ENCODE assay signal across 10 cellular contexts in the genomic region with DNA sequence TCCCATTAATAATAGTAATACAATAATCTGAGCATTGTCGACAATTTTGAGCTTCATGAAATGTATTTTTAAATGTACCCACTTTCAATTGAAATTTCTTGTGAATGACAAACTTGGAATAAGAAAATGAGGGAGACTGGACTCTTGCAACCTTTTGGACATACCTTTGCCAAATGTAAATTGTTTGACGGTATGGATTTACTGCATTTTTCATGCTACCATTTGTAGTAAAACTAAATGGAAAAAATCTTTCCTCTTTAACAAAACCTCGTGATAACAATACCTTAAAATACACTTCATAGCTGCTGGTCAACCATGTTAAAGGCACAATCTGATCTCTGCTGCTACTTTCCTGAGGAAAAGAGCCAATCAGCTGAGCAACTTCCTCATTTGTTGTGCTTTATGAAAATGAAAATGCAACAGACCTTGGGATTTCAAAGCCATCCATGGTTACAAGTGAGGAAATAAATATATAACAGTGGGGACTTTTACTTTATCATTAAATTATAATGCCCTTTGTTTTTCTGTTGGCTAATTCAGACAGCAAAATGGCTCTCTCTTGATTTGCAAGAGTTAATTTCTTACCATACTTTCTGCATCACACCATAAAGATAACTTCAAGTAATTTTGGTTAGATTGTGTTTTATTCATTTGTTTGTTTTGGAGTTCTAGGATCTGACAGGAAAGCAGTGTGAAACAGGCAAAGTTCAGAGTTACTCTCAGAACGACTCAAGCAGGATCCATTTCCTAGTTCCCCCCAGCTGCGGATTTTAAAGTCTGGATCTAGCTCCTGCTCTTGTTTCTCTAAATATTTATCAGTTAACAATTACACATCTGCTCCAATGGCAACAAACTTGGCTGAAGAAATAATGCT. TPM values are rescaled to one million over a fixed set of nuclear protein-coding genes. Genes with fewer than 3 reads are reported as not detected.
DNase-seq lines count a peak whose midpoint lies in the region; TF ChIP-seq lines count a peak whose summit lies in the region.
"Had no signal": no experiment of that assay in that cellular context is flagged by ENCODE, and none has a peak within 500 bp of the region (broad histone marks: within the 10 kb centered on the region; RNA-seq: fewer than 3 reads in every experiment).

No MANE protein-coding gene starts in this region.

- peak overlapping the region; percentile 39; the same call in 1 of the 2 replicates for H3K27ac ChIP-seq in 22Rv1
- no peak overlapping the region for H3K27ac ChIP-seq in OCI-LY3 (ENCODE audit: low read length)
- H3K27ac ChIP-seq in ovary: peak overlapping the region in 1 of 2 donors; percentile 52

- peak; percentile 8 for DNase-seq in fibroblast of peridontal ligament (ENCODE audit: extremely low read depth)
- no peak for DNase-seq in ovary
- no peak for DNase-seq in activated naive CD4-positive, alpha-beta T cell treated with anti-CD3 and anti-CD28 coated beads for 36 hours
- DNase-seq in activated CD4-positive, alpha-beta memory T cell treated with anti-CD3 and anti-CD28 coated beads for 36 hours: no peak
- no peak for DNase-seq in H4 (ENCODE audit: low spot score)
- DNase-seq in NCI-H82 (lab: John Stamatoyannopoulos, UW): no peak
- DNase-seq: activated naive CD4-positive, alpha-beta T cell treated with Interleukin-2 at 50 U/mL for 16 hours; stimulated activated CD4-positive, alpha-beta T cell treated with anti-CD3 and anti-CD28 coated beads, Interleukin-4, amount 100 ng/mL, for 4 hours had no signal

- H3K4me1 ChIP-seq in OCI-LY3 (ENCODE audit: low read length) (peaks cover 16% of the 10 kb centered on the region; the same call in 1 of the 2 replicates), ovary (ENCODE audit: insufficient read depth) (peaks cover 8% of the 10 kb centered on the region)

- peaks cover 25% of the 10 kb centered on the region for H3K27me3 ChIP-seq in OCI-LY3 (ENCODE audit: low read depth, low read length)
- no peaks in the 10 kb centered on the region for H3K27me3 ChIP-seq in ovary

- H3K4me3 ChIP-seq in OCI-LY3 (ENCODE audit: low read length) (no peak overlapping the region), ovary (peak overlapping the region; percentile 40)

- CTCF ChIA-PET in activated naive CD4-positive, alpha-beta T cell treated with anti-CD3 and anti-CD28 coated beads for 36 hours (lab: Charles Lee): interaction anchor here (1.0 kb wide), 1 partner anchor 62 kb away, joined by 3 read pairs; no protein-coding TSS in a partner anchor
- CTCF ChIA-PET in activated CD4-positive, alpha-beta memory T cell treated with anti-CD3 and anti-CD28 coated beads for 36 hours (lab: Charles Lee): interaction anchor here (0.6 kb wide), 1 partner anchor 14 kb away, joined by 5 read pairs; no protein-coding TSS in a partner anchor

- no peak for TF ChIP-seq POLR2A in ovary (IDR thresholded peaks at IDR 0.05)

- intact Hi-C loops in ovary (cut with DNase I): loop anchor here in 1 of 4 donors (10.0 kb wide), 1 partner anchor 63 kb away; no protein-coding TSS in a partner anchor
- intact Hi-C loops in activated naive CD4-positive, alpha-beta T cell treated with anti-CD3 and anti-CD28 coated beads for 36 hours (cut with micrococcal nuclease): no loop called here
- intact Hi-C loops in activated CD4-positive, alpha-beta memory T cell treated with anti-CD3 and anti-CD28 coated beads for 36 hours (cut with micrococcal nuclease): no loop called here

- H3K27me3 Mint-ChIP-seq in activated naive CD4-positive, alpha-beta T cell treated with anti-CD3 and anti-CD28 coated beads for 36 hours (ENCODE audit: low read depth): peaks cover 30% of the 10 kb centered on the region
- H3K27me3 Mint-ChIP-seq in activated CD4-positive, alpha-beta memory T cell treated with anti-CD3 and anti-CD28 coated beads for 36 hours: peaks cover 16% of the 10 kb centered on the region

- TF ChIP-seq EP300 in ovary (IDR thresholded peaks at IDR 0.05): no peak

- no peaks in the 10 kb centered on the region for H3K36me3 Mint-ChIP-seq in activated naive CD4-positive, alpha-beta T cell treated with anti-CD3 and anti-CD28 coated beads for 36 hours (ENCODE audit: low read depth)
- no peaks in the 10 kb centered on the region for H3K36me3 Mint-ChIP-seq in activated CD4-positive, alpha-beta memory T cell treated with anti-CD3 and anti-CD28 coated beads for 36 hours

- no peak overlapping the region for H3K9ac ChIP-seq in OCI-LY3 (ENCODE audit: low read length)

- H3K36me3 ChIP-seq in OCI-LY3 (replicated peaks; ENCODE audit: low read depth, low read length): no peaks in the 10 kb centered on the region
- no peaks in the 10 kb centered on the region for H3K36me3 ChIP-seq in ovary

- POLR2A ChIA-PET in activated CD4-positive, alpha-beta memory T cell treated with anti-CD3 and anti-CD28 coated beads for 36 hours (lab: Charles Lee): no interaction called here

- TF ChIP-seq CTCF in 22Rv1 (IDR thresholded peaks at IDR 0.05) (no peak), OCI-LY3 (IDR thresholded peaks at IDR 0.05; ENCODE audit: low read depth, low read length) (no peak), ovary (IDR thresholded peaks at IDR 0.05) (no peak)

- H3K27ac Mint-ChIP-seq in activated naive CD4-positive, alpha-beta T cell treated with anti-CD3 and anti-CD28 coated beads for 36 hours: no peak overlapping the region
- no peak overlapping the region for H3K27ac Mint-ChIP-seq in activated CD4-positive, alpha-beta memory T cell treated with anti-CD3 and anti-CD28 coated beads for 36 hours

- H3K9me3 ChIP-seq in OCI-LY3 (ENCODE audit: insufficient read depth, low read length) (no peaks in the 10 kb centered on the region), ovary (no peaks in the 10 kb centered on the region)

- H3K9me3 Mint-ChIP-seq in activated naive CD4-positive, alpha-beta T cell treated with anti-CD3 and anti-CD28 coated beads for 36 hours: peaks cover under 1% of the 10 kb centered on the region
- H3K9me3 Mint-ChIP-seq in activated CD4-positive, alpha-beta memory T cell treated with anti-CD3 and anti-CD28 coated beads for 36 hours: no peaks in the 10 kb centered on the region

- 0 out of 2 replicates have a peak overlapping the region, but pooled peaks have one; percentile 2 for H3K4me2 ChIP-seq in OCI-LY3 (ENCODE audit: low read length)

- H4K20me1 ChIP-seq in OCI-LY3 (ENCODE audit: insufficient read depth, low read length): no peaks in the 10 kb centered on the region

- WGBS in ovary, 3 donors: 7 to 19% (median 11%) methylated on average over 5 of the region's 5 CpGs

- no peak overlapping the region for H2AFZ ChIP-seq in OCI-LY3 (ENCODE audit: low read depth, low read length)

- no peak overlapping the region for H3K4me3 Mint-ChIP-seq in activated naive CD4-positive, alpha-beta T cell treated with anti-CD3 and anti-CD28 coated beads for 36 hours
- no peak overlapping the region for H3K4me3 Mint-ChIP-seq in activated CD4-positive, alpha-beta memory T cell treated with anti-CD3 and anti-CD28 coated beads for 36 hours

- peaks cover 5% of the 10 kb centered on the region for H3K4me1 Mint-ChIP-seq in activated naive CD4-positive, alpha-beta T cell treated with anti-CD3 and anti-CD28 coated beads for 36 hours (ENCODE audit: low read depth)
- H3K4me1 Mint-ChIP-seq in activated CD4-positive, alpha-beta memory T cell treated with anti-CD3 and anti-CD28 coated beads for 36 hours (ENCODE audit: low read depth): peaks cover 8% of the 10 kb centered on the region

- H3K79me2 ChIP-seq in OCI-LY3 (ENCODE audit: low read length): no peaks in the 10 kb centered on the region

RNA-seq across cellular contexts. Expression of a gene that starts 1.1 kb away (rescaled TPM):
- 100 to 1,000 TPM; 116 to 301 (median 183) TPM for total RNA-seq in ovary
- 100 to 1,000 TPM; 223 to 271 TPM for polyA plus RNA-seq in ovary
- total RNA-seq in activated naive CD4-positive, alpha-beta T cell treated with anti-CD3 and anti-CD28 coated beads for 36 hours: not detected
- not detected for total RNA-seq in activated CD4-positive, alpha-beta memory T cell treated with anti-CD3 and anti-CD28 coated beads for 36 hours
- 4.4 and 7.6 TPM in 2 replicates for total RNA-seq in H4 (2014; rRNA removed; shearing (Covaris generic))

Comparison
In these comparisons a context has a peak if more than half of its experiments do, and no peak if none do; other contexts are left out.
1. RNA of a gene that starts 1.1 kb away (total RNA-seq): 116 to 301 TPM in ovary; 4.4 to 7.6 TPM in H4, not detected in activated CD4-positive, alpha-beta memory T cell treated with anti-CD3 and anti-CD28 coated beads for 36 hours and not detected in activated naive CD4-positive, alpha-beta T cell treated with anti-CD3 and anti-CD28 coated beads for 36 hours; every median in the first group is over 10 times any median in the second.